Comparison of ENCODE assay signal across 8 cellular contexts in the genomic region with DNA sequence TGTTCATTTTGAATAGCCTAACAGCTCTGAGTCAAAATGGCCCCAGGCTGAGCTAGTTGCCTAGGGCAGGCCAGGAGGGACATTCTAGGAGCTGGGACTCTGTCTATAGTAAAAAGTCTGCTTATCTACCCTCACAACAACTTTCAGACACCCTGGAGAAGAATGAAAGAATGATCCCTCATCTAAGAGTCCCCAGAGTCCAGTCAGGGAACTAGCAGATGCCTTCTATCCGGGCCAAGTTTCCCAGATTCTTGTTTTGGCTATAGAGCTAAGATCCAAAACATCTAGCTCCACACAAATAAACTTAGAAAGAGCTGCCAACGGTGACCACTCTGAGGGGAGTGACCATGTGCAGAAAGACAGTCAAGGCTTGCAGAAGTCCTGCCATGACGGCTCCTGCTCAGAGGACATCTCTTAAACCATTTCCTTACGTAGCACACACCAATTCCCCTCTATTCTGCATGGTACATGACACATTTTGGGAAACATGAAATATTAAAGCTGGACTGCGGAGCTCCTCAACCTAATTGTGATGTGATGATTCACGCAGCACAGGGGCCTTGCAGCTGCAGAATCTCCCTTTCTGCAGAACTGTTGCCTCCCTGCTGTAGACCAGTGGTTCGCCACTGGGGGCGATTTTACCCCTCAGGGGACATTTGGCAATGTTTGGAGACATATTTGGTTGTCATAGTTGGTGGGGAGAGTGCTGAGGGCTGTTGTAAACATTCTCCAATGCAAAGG. TPM values are rescaled to one million over a fixed set of nuclear protein-coding genes. Genes with fewer than 3 reads are reported as not detected.
A peak's percentile ranks its signal among the peaks of the same experiment; 100 is the strongest.
DNase-seq lines count a peak whose midpoint lies in the region; ATAC-seq, FAIRE-seq and TF ChIP-seq lines count a peak whose summit lies in the region.
"Had no signal": no experiment of that assay in that cellular context is flagged by ENCODE, and none has a peak within 500 bp of the region (broad histone marks: within the 10 kb centered on the region; RNA-seq: fewer than 3 reads in every experiment).

No MANE protein-coding gene starts in this region.

- no peak for TF ChIP-seq EP300 in GM12878 (IDR thresholded peaks at IDR 0.05; ENCODE audit: borderline replicate concordance in 1 of 2, control insufficient read depth in 1 of 2, low read depth in 2 of 2, low read length in 2 of 2)

- SMC1A ChIA-PET in GM12878 (lab: Charles Lee; ENCODE audit: uncharacterized antibody, unreplicated experiment): no interaction called here

- FAIRE-seq in GM12878 (lab: Jason Lieb, UNC): no peak

- WGBS in GM12878 (ENCODE audit: insufficient coverage, insufficient replicate concordance, low lambda C conversion rate, missing lambda C conversion rate): 23% methylated on average over 8 of the region's 8 CpGs
- WGBS in testis, 2 donors: 61 to 68% methylated on average over 8 of the region's 8 CpGs

- H3K4me3 ChIP-seq in HFF-Myc (replicated peaks; ENCODE audit: low read depth, low read length) (no peak overlapping the region), GM12878 (no peak overlapping the region), left ventricle myocardium inferior (no peak overlapping the region), testis (no peak overlapping the region)

- H3K9ac ChIP-seq in GM12878 (ENCODE audit: control insufficient read depth, insufficient read depth, low read length): no peak overlapping the region

- CTCF ChIA-PET in GM12878 (lab: Yijun Ruan, JAX): no interaction called here

- no peaks in the 10 kb centered on the region for H3K79me2 ChIP-seq in GM12878 (ENCODE audit: control insufficient read depth, insufficient read depth, low read length)

- TF ChIP-seq POLR2A in GM12878 (IDR thresholded peaks at IDR 0.05; ENCODE audit: low read depth, low read length): no peak
- TF ChIP-seq POLR2A in testis (IDR thresholded peaks at IDR 0.05): no peak

- H3K27ac ChIP-seq in GM12878 (ENCODE audit: control insufficient read depth, insufficient read depth) (no peak overlapping the region), left ventricle myocardium inferior (replicated peaks) (peak overlapping the region; percentile 65), testis (peak overlapping the region in 1 of 2 donors; percentile 14)

- H4K20me1 ChIP-seq in GM12878 (ENCODE audit: control insufficient read depth, insufficient read depth): no peaks in the 10 kb centered on the region

- no peak overlapping the region for H3K4me2 ChIP-seq in GM12878 (ENCODE audit: control insufficient read depth, insufficient read depth)

- BruUV-seq in GM12878 (replicated peaks; lab: Mats Ljungman, UMichigan): no TSS peak

- H3K27me3 ChIP-seq in GM12878 (replicated peaks in 1 of 2; ENCODE audit: control insufficient read depth in 2 of 2, insufficient read depth in 2 of 2, low read length in 1 of 2): no peaks in the 10 kb centered on the region
- no peaks in the 10 kb centered on the region for H3K27me3 ChIP-seq in left ventricle myocardium inferior (ENCODE audit: low read depth)
- no peaks in the 10 kb centered on the region for H3K27me3 ChIP-seq in testis

- ATAC-seq in GM12878 (peak; percentile 34; the same call in 1 of the 3 replicates), GM19395 (IDR thresholded peaks at IDR 0.05; ENCODE audit: unreplicated experiment) (no peak)

- TF ChIP-seq CTCF in HFF-Myc (IDR thresholded peaks at IDR 0.05; ENCODE audit: low read depth, low read length, missing control alignments) (peak; percentile 43), GM12878 (IDR thresholded peaks at IDR 0.05 in 2 of 3, conservative IDR thresholded peaks at IDR 0.05 in 1 of 3; ENCODE audit: control insufficient read depth in 2 of 3, extremely low read depth in 1 of 3, insufficient read depth in 1 of 3, low read depth in 3 of 3, low read length in 3 of 3) (peak in 1 of 3 experiments; percentile 14; a peak in 1 of 6 replicates), left ventricle myocardium inferior (IDR thresholded peaks at IDR 0.05; ENCODE audit: borderline replicate concordance) (no peak), testis (IDR thresholded peaks at IDR 0.05) (no peak)

- in situ Hi-C loops in GM12878 (cut with MboI): no loop called here

- H3K9me3 ChIP-seq in GM12878 (replicated peaks; ENCODE audit: control insufficient read depth, insufficient read depth, low read length) (no peaks in the 10 kb centered on the region), left ventricle myocardium inferior (replicated peaks) (peaks cover 5% of the 10 kb centered on the region), testis (no peaks in the 10 kb centered on the region)

- peak; percentile 63 for DNase-seq in HFF-Myc (ENCODE audit: extremely low read depth, low read depth)
- no peak for DNase-seq in GM12878 (ENCODE audit: low read depth, low spot score)
- DNase-seq in left ventricle myocardium inferior: peak; percentile 37
- DNase-seq in testis: peak; percentile 52
- DNase-seq in GM19240 (ENCODE audit: insufficient read length, low spot score): no peak
- no peak for DNase-seq in kidney glomerular epithelial cell (lab: John Stamatoyannopoulos, UW)

- intact Hi-C loops in GM12878 (cut with micrococcal nuclease; ENCODE audit: unreplicated experiment): no loop called here
- intact Hi-C loops in left ventricle myocardium inferior (cut with micrococcal nuclease): no loop called here
- intact Hi-C loops in testis (cut with DNase I; ENCODE audit: low total_unique reads): no loop called here

- H3K36me3 ChIP-seq in GM12878 (ENCODE audit: control insufficient read depth in 2 of 2, insufficient read depth in 2 of 2, low read length in 1 of 2): no peaks in the 10 kb centered on the region
- H3K36me3 ChIP-seq in left ventricle myocardium inferior: no peaks in the 10 kb centered on the region
- H3K36me3 ChIP-seq in testis (ENCODE audit: low read depth, missing control alignments): no peaks in the 10 kb centered on the region

- POLR2A ChIA-PET in GM12878 (lab: Charles Lee): no interaction called here

- TF ChIP-seq RAD21 in GM12878 (IDR thresholded peaks at IDR 0.05; ENCODE audit: insufficient read depth, low read depth, low read length): no peak

- RAD21 ChIA-PET in GM12878 (lab: Charles Lee; ENCODE audit: unreplicated experiment): no interaction called here

- no peak overlapping the region for H2AFZ ChIP-seq in GM12878 (ENCODE audit: control insufficient read depth, low read depth, low read length)

- H3K4me1 ChIP-seq in GM12878 (ENCODE audit: control insufficient read depth, insufficient read depth, low read length): no peaks in the 10 kb centered on the region
- peaks cover 14% of the 10 kb centered on the region for H3K4me1 ChIP-seq in left ventricle myocardium inferior
- peaks cover 27% of the 10 kb centered on the region for H3K4me1 ChIP-seq in testis

TF ChIP-seq in GM12878, 131 proteins besides CTCF, POLR2A, EP300 and RAD21:
- no peak for TF ChIP-seq TBL1XR1 (IDR thresholded peaks at IDR 0.05; ENCODE audit: low read depth, low read length)
- no peak for TF ChIP-seq ZNF217 (IDR thresholded peaks at IDR 0.05)
- no peak for TF ChIP-seq MEF2A (IDR thresholded peaks at IDR 0.05; ENCODE audit: insufficient read depth, low read depth, low read length)
- no peak for TF ChIP-seq RBBP5 (conservative IDR thresholded peaks at IDR 0.05)
- no peak for TF ChIP-seq MYC (IDR thresholded peaks at IDR 0.05; ENCODE audit: insufficient read depth, insufficient read length, insufficient replicate concordance, low read length, severe bottlenecking)
- TF ChIP-seq IKZF2 (IDR thresholded peaks at IDR 0.05): no peak
- TF ChIP-seq CBX5 (IDR thresholded peaks at IDR 0.05; ENCODE audit: low read depth): no peak
- TF ChIP-seq, protein P1, sequence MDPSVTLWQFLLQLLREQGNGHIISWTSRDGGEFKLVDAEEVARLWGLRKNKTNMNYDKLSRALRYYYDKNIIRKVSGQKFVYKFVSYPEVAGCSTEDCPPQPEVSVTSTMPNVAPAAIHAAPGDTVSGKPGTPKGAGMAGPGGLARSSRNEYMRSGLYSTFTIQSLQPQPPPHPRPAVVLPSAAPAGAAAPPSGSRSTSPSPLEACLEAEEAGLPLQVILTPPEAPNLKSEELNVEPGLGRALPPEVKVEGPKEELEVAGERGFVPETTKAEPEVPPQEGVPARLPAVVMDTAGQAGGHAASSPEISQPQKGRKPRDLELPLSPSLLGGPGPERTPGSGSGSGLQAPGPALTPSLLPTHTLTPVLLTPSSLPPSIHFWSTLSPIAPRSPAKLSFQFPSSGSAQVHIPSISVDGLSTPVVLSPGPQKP (IDR thresholded peaks at IDR 0.05; ENCODE audit: low read depth, low read length): no peak
- no peak for TF ChIP-seq MTA3 (IDR thresholded peaks at IDR 0.05; ENCODE audit: borderline replicate concordance, low read length)
- TF ChIP-seq, protein P2, sequence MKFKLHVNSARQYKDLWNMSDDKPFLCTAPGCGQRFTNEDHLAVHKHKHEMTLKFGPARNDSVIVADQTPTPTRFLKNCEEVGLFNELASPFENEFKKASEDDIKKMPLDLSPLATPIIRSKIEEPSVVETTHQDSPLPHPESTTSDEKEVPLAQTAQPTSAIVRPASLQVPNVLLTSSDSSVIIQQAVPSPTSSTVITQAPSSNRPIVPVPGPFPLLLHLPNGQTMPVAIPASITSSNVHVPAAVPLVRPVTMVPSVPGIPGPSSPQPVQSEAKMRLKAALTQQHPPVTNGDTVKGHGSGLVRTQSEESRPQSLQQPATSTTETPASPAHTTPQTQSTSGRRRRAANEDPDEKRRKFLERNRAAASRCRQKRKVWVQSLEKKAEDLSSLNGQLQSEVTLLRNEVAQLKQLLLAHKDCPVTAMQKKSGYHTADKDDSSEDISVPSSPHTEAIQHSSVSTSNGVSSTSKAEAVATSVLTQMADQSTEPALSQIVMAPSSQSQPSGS (IDR thresholded peaks at IDR 0.05; ENCODE audit: low read length): no peak
- TF ChIP-seq TAF1 (IDR thresholded peaks at IDR 0.05; ENCODE audit: borderline replicate concordance, low read depth, low read length): no peak

RNA-seq across cellular contexts. Expression of a gene that starts 24.2 kb away (rescaled TPM):
- total RNA-seq in GM12878 (2013; cell fraction: nucleolus; rRNA removed): not detected in 2 replicates
- total RNA-seq in GM12878 (2014; rRNA removed) (not detected in 2 replicates), GM12878 (2014; rRNA removed; fragmentation: Illumina TruSeq; extraction: Trizol) (not detected in 2 replicates), GM12878 (2021) (not detected in 2 replicates), left ventricle myocardium inferior (2.9 TPM), testis (10 to 100 TPM; 93.4 to 96.0 TPM)
- not detected for polyA plus RNA-seq in GM12878 (2011; ENCODE audit: low read depth)
- polyA plus RNA-seq in GM12878 (2011; rRNA removed) (not detected in 2 replicates), GM12878 (2014; fragmentation: Illumina TruSeq; extraction: Trizol) (not detected in 2 replicates), GM12878 (2014; fragmentation: Nextera tagmentation; extraction: Ambion mirVana) (not detected), GM12878 (2014; rRNA removed) (not detected in 2 replicates), GM12878 (2016; fragmentation: Nextera tagmentation; extraction: Ambion mirVana) (under 1 TPM in 1 of 2 experiments, not detected in 1; 0.13 TPM), testis (ENCODE audit: insufficient read depth, low read depth, low replicate concordance) (70.5 TPM)
- polyA plus RNA-seq in GM12878 (2011; cell fraction: cytosol; rRNA removed): not detected in 2 replicates
- not detected in 2 replicates for polyA plus RNA-seq in GM12878 (2011; cell fraction: nucleus; rRNA removed)
- polyA plus RNA-seq in GM12878 (2012): 0.05 and 0.17 TPM in 2 replicates
- polyA minus RNA-seq in GM12878 (2011; rRNA and poly(A)+ RNA removed): not detected in 2 replicates
- polyA minus RNA-seq in GM12878 (2011; cell fraction: cytosol; rRNA and poly(A)+ RNA removed): not detected in 2 replicates
- not detected in 2 replicates for polyA minus RNA-seq in GM12878 (2011; cell fraction: nucleus; rRNA and poly(A)+ RNA removed)
- total RNA-seq: dermis microvascular lymphatic vessel endothelial cell had no signal

Comparison
In these comparisons a context has a peak if more than half of its experiments do, and no peak if none do; other contexts are left out.
1. DNase-seq: peak in HFF-Myc (single experiment), left ventricle myocardium inferior (single experiment) and testis (single experiment); none in GM12878 (single experiment), GM19240 (single experiment) and kidney glomerular epithelial cell (single experiment).
2. RNA of a gene that starts 24.2 kb away (total RNA-seq): 93.4 to 96.0 TPM in testis; 2.9 TPM in left ventricle myocardium inferior (single experiment) and not detected in GM12878; every median in the first group is over 10 times any median in the second.